Comparison of ENCODE assay signal across 9 cellular contexts in genomic region chr18:25805323-25805722, GRCh38.
A peak's percentile ranks its signal among the peaks of the same experiment; 100 is the strongest.
DNase-seq lines count a peak whose midpoint lies in the region; ATAC-seq and TF ChIP-seq lines count a peak whose summit lies in the region.
"Had no signal": no experiment of that assay in that cellular context is flagged by ENCODE, and none has a peak within 500 bp of the region (broad histone marks: within the 10 kb centered on the region; RNA-seq: fewer than 3 reads in every experiment).

No MANE protein-coding gene starts in this region.

- in situ Hi-C loops in mammary epithelial cell (cut with MboI; ENCODE audit: low sequenced_read_pairs in 2 of 2): no loop called here

- no peak for TF ChIP-seq POLR2A in erythroblast (IDR thresholded peaks at IDR 0.05; ENCODE audit: low read length)

- H4K8ac ChIP-seq in mesenchymal stem cell (ENCODE audit: low read length): no peak overlapping the region

- CTCF ChIA-PET in AG04450 (lab: Charles Lee): no interaction called here
- CTCF ChIA-PET in mammary epithelial cell (lab: Charles Lee; ENCODE audit: low non-redundant PET): no interaction called here

- H3K27ac ChIP-seq in AG04450 (ENCODE audit: low read depth, low read length): no peak overlapping the region
- no peak overlapping the region for H3K27ac ChIP-seq in mammary epithelial cell (ENCODE audit: insufficient read depth, low read depth, low read length)
- no peak overlapping the region for H3K27ac ChIP-seq in mesenchymal stem cell (ENCODE audit: low read length, poor library complexity, severe bottlenecking)

- no peak for ATAC-seq in GM21528 (IDR thresholded peaks at IDR 0.05; ENCODE audit: low FRiP score, unreplicated experiment)
- ATAC-seq in GM19395 (IDR thresholded peaks at IDR 0.05; ENCODE audit: unreplicated experiment): no peak

- DNase-seq in AG04450 (ENCODE audit: low read depth, low spot score): peak; percentile 65
- DNase-seq in HFF-Myc (ENCODE audit: extremely low read depth, low read depth): peak; percentile 90
- DNase-seq in mammary epithelial cell: peak; percentile 25
- peak; percentile 96 for DNase-seq in mesenchymal stem cell
- DNase-seq in stimulated activated CD4-positive, alpha-beta T cell treated with anti-CD3 and anti-CD28 coated beads, Interleukin-12 subunit alpha, Interleukin-12 subunit beta, amount 100 ng/mL, for 4 hours: no peak
- no peak for DNase-seq in erythroblast (lab: John Stamatoyannopoulos, UW)
- DNase-seq: central memory CD4-positive, alpha-beta T cell had no signal

- H3K27me3 ChIP-seq in AG04450 (ENCODE audit: control insufficient read depth, insufficient read depth, low read length) (no peaks in the 10 kb centered on the region), mammary epithelial cell (ENCODE audit: insufficient read depth, low read length) (no peaks in the 10 kb centered on the region), mesenchymal stem cell (ENCODE audit: control insufficient read depth in 1 of 2, insufficient read depth in 1 of 2, low read length in 2 of 2) (peaks cover 0 to 23% of the 10 kb centered on the region in 2 experiments)

- H3K9ac ChIP-seq in mammary epithelial cell (ENCODE audit: insufficient read depth, low read length) (no peak overlapping the region), mesenchymal stem cell (ENCODE audit: low read length) (peak overlapping the region; percentile 53)

- H3K14ac ChIP-seq in mesenchymal stem cell (ENCODE audit: low read length in 2 of 2): no peak overlapping the region

- no peak overlapping the region for H4K91ac ChIP-seq in mesenchymal stem cell (ENCODE audit: low read length)

- no peak overlapping the region for H3K18ac ChIP-seq in mesenchymal stem cell (ENCODE audit: low read depth in 1 of 2, low read length in 2 of 2)

- intact Hi-C loops in mammary epithelial cell (cut with micrococcal nuclease): no loop called here

- no TSS peak for BruUV-seq in mammary epithelial cell (replicated peaks; lab: Mats Ljungman, UMichigan)

- WGBS in mammary epithelial cell (ENCODE audit: low coverage, missing lambda C conversion rate): 22% methylated on average over 5 of the region's 5 CpGs
- 42% methylated on average over 5 of the region's 5 CpGs for WGBS in mesenchymal stem cell

- H3K79me1 ChIP-seq in mesenchymal stem cell (replicated peaks; ENCODE audit: low read length, poor library complexity, severe bottlenecking): no peaks in the 10 kb centered on the region

- H2BK5ac ChIP-seq in mesenchymal stem cell (ENCODE audit: low read depth, low read length, poor library complexity, severe bottlenecking): no peak overlapping the region

- no peak overlapping the region for H3K4me3 ChIP-seq in AG04450 (ENCODE audit: low read depth, low read length)
- no peak overlapping the region for H3K4me3 ChIP-seq in HFF-Myc (replicated peaks; ENCODE audit: low read depth, low read length)
- no peak overlapping the region for H3K4me3 ChIP-seq in mammary epithelial cell (replicated peaks in 1 of 3; ENCODE audit: insufficient read depth in 1 of 3, low read depth in 2 of 3, low read length in 3 of 3)
- H3K4me3 ChIP-seq in mesenchymal stem cell (ENCODE audit: insufficient read depth in 1 of 2, low read depth in 1 of 2, low read length in 2 of 2): no peak overlapping the region

- H3K36me3 ChIP-seq in mammary epithelial cell (ENCODE audit: insufficient read depth, low read length): no peaks in the 10 kb centered on the region
- no peaks in the 10 kb centered on the region for H3K36me3 ChIP-seq in mesenchymal stem cell (ENCODE audit: control insufficient read depth in 1 of 2, insufficient read depth in 2 of 2, low read depth in 1 of 2, low read length in 2 of 2)

- TF ChIP-seq CTCF in AG04450 (IDR thresholded peaks at IDR 0.05; ENCODE audit: low read depth, low read length): no peak
- TF ChIP-seq CTCF in HFF-Myc (IDR thresholded peaks at IDR 0.05; ENCODE audit: low read depth, low read length, missing control alignments): no peak
- TF ChIP-seq CTCF in mammary epithelial cell (conservative IDR thresholded peaks at IDR 0.05 in 1 of 2, IDR thresholded peaks at IDR 0.05 in 1 of 2; ENCODE audit: extremely low read depth in 1 of 2, insufficient read depth in 1 of 2, low read depth in 1 of 2, low read length in 2 of 2): no peak

- H3K79me2 ChIP-seq in mammary epithelial cell (ENCODE audit: insufficient read depth, low read length): no peaks in the 10 kb centered on the region

- no peaks in the 10 kb centered on the region for H3K9me3 ChIP-seq in AG04450 (ENCODE audit: control insufficient read depth, insufficient read depth, low read length)
- H3K9me3 ChIP-seq in mammary epithelial cell (replicated peaks; ENCODE audit: insufficient read depth, low read length): no peaks in the 10 kb centered on the region
- peaks cover 5% of the 10 kb centered on the region for H3K9me3 ChIP-seq in mesenchymal stem cell (ENCODE audit: control insufficient read depth, low read length)

- no peak overlapping the region for H2AFZ ChIP-seq in mammary epithelial cell (ENCODE audit: low read depth, low read length)
- H2AFZ ChIP-seq in mesenchymal stem cell (ENCODE audit: low read depth, low read length): no peak overlapping the region

- H2BK15ac ChIP-seq in mesenchymal stem cell (ENCODE audit: low read depth, poor library complexity, severe bottlenecking): no peak overlapping the region

- H3K4me1 ChIP-seq in mammary epithelial cell (ENCODE audit: insufficient read depth, low read length) (no peaks in the 10 kb centered on the region), mesenchymal stem cell (ENCODE audit: control insufficient read depth, insufficient read depth, low read depth, low read length) (no peaks in the 10 kb centered on the region)

- POLR2A ChIA-PET in AG04450 (lab: Yijun Ruan, JAX): no interaction called here

- H2AK5ac ChIP-seq in mesenchymal stem cell (ENCODE audit: low read length, severe bottlenecking): no peak overlapping the region

- no peak overlapping the region for H2BK120ac ChIP-seq in mesenchymal stem cell (ENCODE audit: low read depth, low read length)

- no peak overlapping the region for H3K23ac ChIP-seq in mesenchymal stem cell (ENCODE audit: low read length in 2 of 2)

- H3K4me2 ChIP-seq in mammary epithelial cell (ENCODE audit: insufficient read depth, low read depth, low read length) (no peak overlapping the region), mesenchymal stem cell (ENCODE audit: low read length, poor library complexity, severe bottlenecking) (no peak overlapping the region)

- H3K4ac ChIP-seq in mesenchymal stem cell (ENCODE audit: low read depth in 1 of 2, low read length in 2 of 2): no peak overlapping the region

- no peaks in the 10 kb centered on the region for H4K20me1 ChIP-seq in mammary epithelial cell (ENCODE audit: insufficient read depth, low read length)

- dilution Hi-C loops in mammary epithelial cell (cut with HindIII; ENCODE audit: low sequenced_read_pairs): no loop called here

- H2BK12ac ChIP-seq in mesenchymal stem cell (ENCODE audit: low read length in 2 of 2): no peak overlapping the region

Comparison
In these comparisons a context has a peak if more than half of its experiments do, and no peak if none do; other contexts are left out.
1. DNase-seq: peak in AG04450 (single experiment), HFF-Myc (single experiment), mammary epithelial cell (single experiment) and mesenchymal stem cell (single experiment); none in stimulated activated CD4-positive, alpha-beta T cell treated with anti-CD3 and anti-CD28 coated beads, Interleukin-12 subunit alpha, Interleukin-12 subunit beta, amount 100 ng/mL, for 4 hours (single experiment) and erythroblast (0 of 2).